ENCODE assay signal across 9 cellular contexts in genomic region chr11:102421262-102421661, GRCh38. TPM values are rescaled to one million over a fixed set of nuclear protein-coding genes. Genes with fewer than 3 reads are reported as not detected.
A peak's percentile ranks its signal among the peaks of the same experiment; 100 is the strongest.
DNase-seq lines count a peak whose midpoint lies in the region; ATAC-seq and TF ChIP-seq lines count a peak whose summit lies in the region.
"Had no signal": no experiment of that assay in that cellular context is flagged by ENCODE, and none has a peak within 500 bp of the region (broad histone marks: within the 10 kb centered on the region; RNA-seq: fewer than 3 reads in every experiment).

No MANE protein-coding gene starts in this region.

- peak overlapping the region; percentile 40 for H3K27ac Mint-ChIP-seq in neural progenitor cell

- H3K36me3 Mint-ChIP-seq in neural progenitor cell: peaks cover 34% of the 10 kb centered on the region

- POLR2A ChIA-PET in HEK293T (lab: Yijun Ruan, JAX): no interaction called here

- CTCF ChIA-PET in HEK293T (lab: Yijun Ruan, JAX): no interaction called here

- H2AFZ ChIP-seq in neural progenitor cell (replicated peaks): no peak overlapping the region
- H2AFZ ChIP-seq: PC-9 had no signal

- DNase-seq in HEK293T (ENCODE audit: extremely low spot score): no peak
- DNase-seq in NCI-H2081 (lab: John Stamatoyannopoulos, UW): peak; percentile 27 to 68
- DNase-seq in SW480 (ENCODE audit: low spot score): peak; percentile 88
- no peak for DNase-seq in neural progenitor cell (ENCODE audit: low spot score)
- DNase-seq in heart left ventricle: no peak
- no peak for DNase-seq in AG08395 (ENCODE audit: low spot score)
- DNase-seq in adrenal gland: no peak
- DNase-seq: PC-9 had no signal

- no peak overlapping the region for H3K27ac ChIP-seq in neural progenitor cell
- H3K27ac ChIP-seq in heart left ventricle: no peak overlapping the region
- H3K27ac ChIP-seq in adrenal gland: no peak overlapping the region
- H3K27ac ChIP-seq: PC-9 had no signal

- H3K4me1 ChIP-seq in neural progenitor cell (peaks cover 19% of the 10 kb centered on the region), heart left ventricle (peaks cover 0 to 14% (median 4%) of the 10 kb centered on the region in 12 donors), adrenal gland (replicated peaks in 1 of 2) (no peaks in the 10 kb centered on the region)

- H3K27me3 Mint-ChIP-seq in neural progenitor cell (ENCODE audit: insufficient read depth, low read depth): no peaks in the 10 kb centered on the region

- H3F3A ChIP-seq in neural progenitor cell (ENCODE audit: low read depth): no peaks in the 10 kb centered on the region

- H3K9me3 ChIP-seq in neural progenitor cell (ENCODE audit: low read depth): no peaks in the 10 kb centered on the region
- H3K9me3 ChIP-seq in heart left ventricle: peaks cover 0 to 17% (median 2%) of the 10 kb centered on the region in 12 donors
- no peaks in the 10 kb centered on the region for H3K9me3 ChIP-seq in adrenal gland (replicated peaks in 1 of 3)
- H3K9me3 ChIP-seq: neutrophil had no signal

- no peak overlapping the region for H3K4me2 ChIP-seq in neural progenitor cell
- H3K4me2 ChIP-seq: PC-9 had no signal

- H3K79me2 ChIP-seq in neural progenitor cell (ENCODE audit: low read depth): peaks cover 56% of the 10 kb centered on the region

- 54 to 60% (median 59%) methylated on average over 3 of the region's 3 CpGs for WGBS in heart left ventricle, 4 donors
- WGBS in adrenal gland, 4 donors: 48 to 59% (median 58%) methylated on average over 3 of the region's 3 CpGs

- H3K36me3 ChIP-seq in neural progenitor cell (peaks cover 5% of the 10 kb centered on the region), heart left ventricle (no peaks in the 10 kb centered on the region), adrenal gland (replicated peaks in 1 of 2) (no peaks in the 10 kb centered on the region)
- H3K36me3 ChIP-seq: neutrophil had no signal

- H3K4me1 Mint-ChIP-seq in neural progenitor cell: peaks cover 17% of the 10 kb centered on the region

- intact Hi-C loops in heart left ventricle (cut with DNase I): no loop called here
- intact Hi-C loops in adrenal gland (cut with DNase I): no loop called here

- no peak for ATAC-seq in heart left ventricle

- H3K9ac ChIP-seq in neural progenitor cell: no peak overlapping the region

- H3K4me3 ChIP-seq in neural progenitor cell: no peak overlapping the region
- H3K4me3 ChIP-seq in heart left ventricle: no peak overlapping the region
- no peak overlapping the region for H3K4me3 ChIP-seq in adrenal gland
- H3K4me3 ChIP-seq: PC-9 had no signal

- H3K9me3 Mint-ChIP-seq in neural progenitor cell: peaks cover 28% of the 10 kb centered on the region

- peaks cover 17% of the 10 kb centered on the region for H4K20me1 ChIP-seq in neural progenitor cell (ENCODE audit: low read depth)

- no peak overlapping the region for H3K4me3 Mint-ChIP-seq in neural progenitor cell

- TF ChIP-seq POLR2A in heart left ventricle (IDR thresholded peaks at IDR 0.05): no peak
- no peak for TF ChIP-seq POLR2A in adrenal gland (IDR thresholded peaks at IDR 0.05)

- TF ChIP-seq CTCF in neural progenitor cell (IDR thresholded peaks at IDR 0.05) (no peak), heart left ventricle (IDR thresholded peaks at IDR 0.05) (no peak), adrenal gland (IDR thresholded peaks at IDR 0.05) (no peak)

- H3K27me3 ChIP-seq in neural progenitor cell: no peaks in the 10 kb centered on the region
- H3K27me3 ChIP-seq in heart left ventricle: no peaks in the 10 kb centered on the region
- no peaks in the 10 kb centered on the region for H3K27me3 ChIP-seq in adrenal gland
- H3K27me3 ChIP-seq: neutrophil had no signal

TF ChIP-seq in HEK293T, 16 proteins besides CTCF, POLR2A, EP300 and RAD21:
- TF ChIP-seq SP1 (IDR thresholded peaks at IDR 0.05) (no peak), SUZ12 (IDR thresholded peaks at IDR 0.05) (no peak), FOXM1 (IDR thresholded peaks at IDR 0.05; ENCODE audit: borderline replicate concordance) (no peak), ARNT (IDR thresholded peaks at IDR 0.05) (no peak), LEF1 (IDR thresholded peaks at IDR 0.05; ENCODE audit: borderline replicate concordance) (no peak), PKNOX1 (IDR thresholded peaks at IDR 0.05) (peak; percentile 65), CTBP1 (IDR thresholded peaks at IDR 0.05; ENCODE audit: borderline replicate concordance) (no peak), ELF4 (IDR thresholded peaks at IDR 0.05) (no peak)

RNA-seq across cellular contexts. Expression of gene TMEM123, which starts 31.3 kb away (rescaled TPM):
- total RNA-seq in neural progenitor cell (ENCODE audit: low replicate concordance) (127 and 230 TPM in 2 replicates), heart left ventricle (100 to 1,000 TPM in 2 of 9 donors, 10 to 100 TPM in 7; 54.5 to 116 (median 81.4) TPM), adrenal gland (100 to 1,000 TPM in 6 of 8 donors, 10 to 100 TPM in 2; 82.0 to 169 (median 117) TPM)
- polyA plus RNA-seq in heart left ventricle (10 to 100 TPM; 25.0 to 31.7 TPM), adrenal gland (100 to 1,000 TPM in 1 of 3 donors, 10 to 100 TPM in 2; 19.2 to 284 (median 23.7) TPM)

Comparison
In these comparisons a context has a peak if more than half of its experiments do, and no peak if none do; other contexts are left out.
1. DNase-seq: peak in NCI-H2081 (2 of 2) and SW480 (single experiment); none in HEK293T (single experiment), neural progenitor cell (single experiment), heart left ventricle (0 of 5), AG08395 (single experiment) and adrenal gland (0 of 7).